ENCODE assay signal across 17 cellular contexts in genomic region chr7:7739718-7740355, GRCh38. TPM values are rescaled to one million over a fixed set of nuclear protein-coding genes. Genes with fewer than 3 reads are reported as not detected.
DNase-seq lines count a peak whose midpoint lies in the region; ATAC-seq and TF ChIP-seq lines count a peak whose summit lies in the region.
"Had no signal": no experiment of that assay in that cellular context is flagged by ENCODE, and none has a peak within 500 bp of the region (broad histone marks: within the 10 kb centered on the region; RNA-seq: fewer than 3 reads in every experiment).

No MANE protein-coding gene starts in this region.

- POLR2A ChIA-PET in CD8-positive, alpha-beta T cell (lab: Charles Lee): no interaction called here

- peak; percentile 3 for DNase-seq in kidney tubule cell (ENCODE audit: low spot score)
- DNase-seq in anterior cingulate cortex (lab: John Stamatoyannopoulos, UW): no peak
- DNase-seq in stimulated activated CD4-positive, alpha-beta T cell treated with anti-CD3 and anti-CD28 coated beads, Interleukin-4, amount 100 ng/mL, for 1 hour: no peak
- DNase-seq in CD8-positive, alpha-beta T cell: no peak
- DNase-seq: activated CD4-positive, alpha-beta T cell treated with anti-CD3 and anti-CD28 coated beads for 4 hours; activated T-cell treated with anti-CD3 and anti-CD28 coated beads for 4 hours; EL; endodermal cell; KG1; naive thymus-derived CD4-positive, alpha-beta T cell; NCI-H1417 treated with DMSO at 0.1 percent for 48 hours; NCI-H748 treated with DMSO at 0.1 percent for 48 hours had no signal

- no peaks in the 10 kb centered on the region for H3K36me3 ChIP-seq in CD8-positive, alpha-beta T cell (ENCODE audit: insufficient read depth, low read length)

- no peaks in the 10 kb centered on the region for H3K27me3 ChIP-seq in CD8-positive, alpha-beta T cell (ENCODE audit: insufficient read depth, low read length)

- H3K4me1 ChIP-seq in CD8-positive, alpha-beta T cell (ENCODE audit: insufficient read depth, low read length): no peaks in the 10 kb centered on the region

- no peaks in the 10 kb centered on the region for H3K9me3 Mint-ChIP-seq in IgD-negative memory B cell
- no peaks in the 10 kb centered on the region for H3K9me3 Mint-ChIP-seq in CD8-positive, alpha-beta T cell
- H3K9me3 Mint-ChIP-seq: endodermal cell; naive thymus-derived CD4-positive, alpha-beta T cell; T-helper 2 cell treated with Interferon-gamma antibody and Interleukin-4, amounts not matched to agents 5 μg/mL and 100 μg/mL, for 36 hours had no signal

- no peak overlapping the region for H3K4me3 Mint-ChIP-seq in IgD-negative memory B cell
- no peak overlapping the region for H3K4me3 Mint-ChIP-seq in CD8-positive, alpha-beta T cell
- H3K4me3 Mint-ChIP-seq: endodermal cell; naive thymus-derived CD4-positive, alpha-beta T cell; T-helper 2 cell treated with Interferon-gamma antibody and Interleukin-4, amounts not matched to agents 5 μg/mL and 100 μg/mL, for 36 hours had no signal

- H3K9me3 ChIP-seq in CD8-positive, alpha-beta T cell (ENCODE audit: low read length): no peaks in the 10 kb centered on the region

- H3K27ac ChIP-seq in CD8-positive, alpha-beta T cell (ENCODE audit: low read depth, low read length): no peak overlapping the region
- H3K27ac ChIP-seq: C4-2B had no signal

- H3K4me1 Mint-ChIP-seq in IgD-negative memory B cell: peaks cover 2 to 6% (median 5%) of the 10 kb centered on the region in 3 donors
- H3K4me1 Mint-ChIP-seq in CD8-positive, alpha-beta T cell (ENCODE audit: low read depth): peaks cover 20% of the 10 kb centered on the region

- H3K27ac Mint-ChIP-seq in IgD-negative memory B cell: peak overlapping the region in 2 of 3 donors; percentile 40 to 46
- no peak overlapping the region for H3K27ac Mint-ChIP-seq in CD8-positive, alpha-beta T cell
- H3K27ac Mint-ChIP-seq: endodermal cell; T-helper 2 cell treated with Interferon-gamma antibody and Interleukin-4, amounts not matched to agents 5 μg/mL and 100 μg/mL, for 36 hours had no signal

- peak; percentile 34 for ATAC-seq in GM18498 (IDR thresholded peaks at IDR 0.05; ENCODE audit: unreplicated experiment)
- ATAC-seq in GM21529 (IDR thresholded peaks at IDR 0.05; ENCODE audit: unreplicated experiment): peak; percentile 34
- ATAC-seq in CD8-positive, alpha-beta T cell: no peak
- ATAC-seq: naive thymus-derived CD4-positive, alpha-beta T cell had no signal

- intact Hi-C loops in CD8-positive, alpha-beta T cell (cut with DNase I, micrococcal nuclease): no loop called here

- H3K36me3 Mint-ChIP-seq in IgD-negative memory B cell: peaks cover 6% of the 10 kb centered on the region
- peaks cover 3% of the 10 kb centered on the region for H3K36me3 Mint-ChIP-seq in CD8-positive, alpha-beta T cell

- no peak for TF ChIP-seq CTCF in CD8-positive, alpha-beta T cell (IDR thresholded peaks at IDR 0.05)

- H3K4me3 ChIP-seq in CD8-positive, alpha-beta T cell (ENCODE audit: low read depth, low read length): no peak overlapping the region

- H3K27me3 Mint-ChIP-seq in IgD-negative memory B cell: no peaks in the 10 kb centered on the region
- H3K27me3 Mint-ChIP-seq in CD8-positive, alpha-beta T cell (ENCODE audit: low read depth): no peaks in the 10 kb centered on the region
- H3K27me3 Mint-ChIP-seq: naive thymus-derived CD4-positive, alpha-beta T cell had no signal

- CTCF ChIA-PET in CD8-positive, alpha-beta T cell (lab: Charles Lee): no interaction called here

RNA-seq across cellular contexts. Expression of gene RPA3, which starts 21.4 kb away (rescaled TPM):
- polyA plus RNA-seq in IgD-negative memory B cell: 99.9 TPM
- 10 to 100 TPM; 28.9 to 32.9 TPM for total RNA-seq in CD8-positive, alpha-beta T cell
